ENCODE assay signal across 1 cellular context in genomic region chr2:222671259-222672067, GRCh38.
TF ChIP-seq lines count a peak whose summit lies in the region.

Gene MOGAT1, plus strand, starts transcription at chr2:222671658. Its CDS starts 128 bp downstream, at chr2:222671786.

TF ChIP-seq in HepG2, 621 proteins besides CTCF, POLR2A, EP300 and RAD21 (continued from another document and continues in another):
- TF ChIP-seq, protein P1, sequence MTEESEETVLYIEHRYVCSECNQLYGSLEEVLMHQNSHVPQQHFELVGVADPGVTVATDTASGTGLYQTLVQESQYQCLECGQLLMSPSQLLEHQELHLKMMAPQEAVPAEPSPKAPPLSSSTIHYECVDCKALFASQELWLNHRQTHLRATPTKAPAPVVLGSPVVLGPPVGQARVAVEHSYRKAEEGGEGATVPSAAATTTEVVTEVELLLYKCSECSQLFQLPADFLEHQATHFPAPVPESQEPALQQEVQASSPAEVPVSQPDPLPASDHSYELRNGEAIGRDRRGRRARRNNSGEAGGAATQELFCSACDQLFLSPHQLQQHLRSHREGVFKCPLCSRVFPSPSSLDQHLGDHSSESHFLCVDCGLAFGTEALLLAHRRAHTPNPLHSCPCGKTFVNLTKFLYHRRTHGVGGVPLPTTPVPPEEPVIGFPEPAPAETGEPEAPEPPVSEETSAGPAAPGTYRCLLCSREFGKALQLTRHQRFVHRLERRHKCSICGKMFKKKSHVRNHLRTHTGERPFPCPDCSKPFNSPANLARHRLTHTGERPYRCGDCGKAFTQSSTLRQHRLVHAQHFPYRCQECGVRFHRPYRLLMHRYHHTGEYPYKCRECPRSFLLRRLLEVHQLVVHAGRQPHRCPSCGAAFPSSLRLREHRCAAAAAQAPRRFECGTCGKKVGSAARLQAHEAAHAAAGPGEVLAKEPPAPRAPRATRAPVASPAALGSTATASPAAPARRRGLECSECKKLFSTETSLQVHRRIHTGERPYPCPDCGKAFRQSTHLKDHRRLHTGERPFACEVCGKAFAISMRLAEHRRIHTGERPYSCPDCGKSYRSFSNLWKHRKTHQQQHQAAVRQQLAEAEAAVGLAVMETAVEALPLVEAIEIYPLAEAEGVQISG (CRISPR knock-in tag; IDR thresholded peaks at IDR 0.05), result peak; percentile 80
- TF ChIP-seq SMC3 (IDR thresholded peaks at IDR 0.05; ENCODE audit: low read length), result no peak
- peak; percentile 77; the same call in 1 of the 2 replicates for TF ChIP-seq ZSCAN21 (CRISPR knock-in tag; IDR thresholded peaks at IDR 0.05; ENCODE audit: borderline replicate concordance)
- TF ChIP-seq, protein P2, sequence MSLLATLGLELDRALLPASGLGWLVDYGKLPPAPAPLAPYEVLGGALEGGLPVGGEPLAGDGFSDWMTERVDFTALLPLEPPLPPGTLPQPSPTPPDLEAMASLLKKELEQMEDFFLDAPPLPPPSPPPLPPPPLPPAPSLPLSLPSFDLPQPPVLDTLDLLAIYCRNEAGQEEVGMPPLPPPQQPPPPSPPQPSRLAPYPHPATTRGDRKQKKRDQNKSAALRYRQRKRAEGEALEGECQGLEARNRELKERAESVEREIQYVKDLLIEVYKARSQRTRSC (CRISPR knock-in tag; IDR thresholded peaks at IDR 0.05; ENCODE audit: low read depth), result no peak; the same call in 1 of the 2 replicates
- peak; percentile 95 for TF ChIP-seq KAT7 (CRISPR knock-in tag; IDR thresholded peaks at IDR 0.05; ENCODE audit: borderline replicate concordance)
- TF ChIP-seq ZC3H4 (CRISPR knock-in tag; IDR thresholded peaks at IDR 0.05; ENCODE audit: borderline replicate concordance), result 0 out of 2 replicates have a peak, but pooled peaks have one; percentile 13
- TF ChIP-seq RBM39 (IDR thresholded peaks at IDR 0.05; ENCODE audit: low read depth, low read length, poor library complexity, severe bottlenecking), result peak; percentile 90
- TF ChIP-seq NFIB (CRISPR knock-in tag; IDR thresholded peaks at IDR 0.05; ENCODE audit: borderline replicate concordance), result no peak
- peak; percentile 93; the same call in 1 of the 2 replicates for TF ChIP-seq ZBTB39 (CRISPR knock-in tag; IDR thresholded peaks at IDR 0.05)
- no peak for TF ChIP-seq HCFC1 (IDR thresholded peaks at IDR 0.05; ENCODE audit: low read depth, low read length)
- TF ChIP-seq ARID4A (CRISPR knock-in tag; IDR thresholded peaks at IDR 0.05; ENCODE audit: borderline replicate concordance), result peak; percentile 94
- peak; percentile 78 for TF ChIP-seq ZNF431 (CRISPR knock-in tag; IDR thresholded peaks at IDR 0.05; ENCODE audit: borderline replicate concordance, low read depth)
- TF ChIP-seq POLR2AphosphoS2 (IDR thresholded peaks at IDR 0.05; ENCODE audit: low read depth, low read length), result no peak
- TF ChIP-seq YEATS4 (CRISPR knock-in tag; IDR thresholded peaks at IDR 0.05; ENCODE audit: borderline replicate concordance), result peak; percentile 78
- TF ChIP-seq KAT2B (IDR thresholded peaks at IDR 0.05; ENCODE audit: borderline replicate concordance, low read depth, low read length), result no peak
- TF ChIP-seq NCOA2 (CRISPR knock-in tag; IDR thresholded peaks at IDR 0.05), result no peak
- peak; percentile 65; the same call in 1 of the 2 replicates for TF ChIP-seq SMYD3 (CRISPR knock-in tag; IDR thresholded peaks at IDR 0.05)
- TF ChIP-seq KMT2A (CRISPR knock-in tag; IDR thresholded peaks at IDR 0.05), result peak; percentile 95
- TF ChIP-seq, protein P3, sequence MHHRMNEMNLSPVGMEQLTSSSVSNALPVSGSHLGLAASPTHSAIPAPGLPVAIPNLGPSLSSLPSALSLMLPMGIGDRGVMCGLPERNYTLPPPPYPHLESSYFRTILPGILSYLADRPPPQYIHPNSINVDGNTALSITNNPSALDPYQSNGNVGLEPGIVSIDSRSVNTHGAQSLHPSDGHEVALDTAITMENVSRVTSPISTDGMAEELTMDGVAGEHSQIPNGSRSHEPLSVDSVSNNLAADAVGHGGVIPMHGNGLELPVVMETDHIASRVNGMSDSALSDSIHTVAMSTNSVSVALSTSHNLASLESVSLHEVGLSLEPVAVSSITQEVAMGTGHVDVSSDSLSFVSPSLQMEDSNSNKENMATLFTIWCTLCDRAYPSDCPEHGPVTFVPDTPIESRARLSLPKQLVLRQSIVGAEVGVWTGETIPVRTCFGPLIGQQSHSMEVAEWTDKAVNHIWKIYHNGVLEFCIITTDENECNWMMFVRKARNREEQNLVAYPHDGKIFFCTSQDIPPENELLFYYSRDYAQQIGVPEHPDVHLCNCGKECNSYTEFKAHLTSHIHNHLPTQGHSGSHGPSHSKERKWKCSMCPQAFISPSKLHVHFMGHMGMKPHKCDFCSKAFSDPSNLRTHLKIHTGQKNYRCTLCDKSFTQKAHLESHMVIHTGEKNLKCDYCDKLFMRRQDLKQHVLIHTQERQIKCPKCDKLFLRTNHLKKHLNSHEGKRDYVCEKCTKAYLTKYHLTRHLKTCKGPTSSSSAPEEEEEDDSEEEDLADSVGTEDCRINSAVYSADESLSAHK (CRISPR knock-in tag; IDR thresholded peaks at IDR 0.05; ENCODE audit: borderline replicate concordance), result no peak
- no peak for TF ChIP-seq BRCA1 (CRISPR knock-in tag; IDR thresholded peaks at IDR 0.05)
- 0 out of 2 replicates have a peak, but pooled peaks have one; percentile 12 for TF ChIP-seq CHD4 (IDR thresholded peaks at IDR 0.05; ENCODE audit: borderline replicate concordance, low read length)
- peak; percentile 65 for TF ChIP-seq TFE3 (CRISPR knock-in tag; IDR thresholded peaks at IDR 0.05)
- TF ChIP-seq ZNF3 (CRISPR knock-in tag; IDR thresholded peaks at IDR 0.05), result no peak
- TF ChIP-seq RNF2 (conservative IDR thresholded peaks at IDR 0.05; ENCODE audit: low read depth), result peak; percentile 92; the same call in 1 of the 2 replicates
- peak; percentile 84; the same call in 1 of the 2 replicates for TF ChIP-seq AHR (CRISPR knock-in tag; IDR thresholded peaks at IDR 0.05)
- TF ChIP-seq XBP1 (CRISPR knock-in tag; IDR thresholded peaks at IDR 0.05), result no peak; the same call in 1 of the 2 replicates
- TF ChIP-seq, protein P4, sequence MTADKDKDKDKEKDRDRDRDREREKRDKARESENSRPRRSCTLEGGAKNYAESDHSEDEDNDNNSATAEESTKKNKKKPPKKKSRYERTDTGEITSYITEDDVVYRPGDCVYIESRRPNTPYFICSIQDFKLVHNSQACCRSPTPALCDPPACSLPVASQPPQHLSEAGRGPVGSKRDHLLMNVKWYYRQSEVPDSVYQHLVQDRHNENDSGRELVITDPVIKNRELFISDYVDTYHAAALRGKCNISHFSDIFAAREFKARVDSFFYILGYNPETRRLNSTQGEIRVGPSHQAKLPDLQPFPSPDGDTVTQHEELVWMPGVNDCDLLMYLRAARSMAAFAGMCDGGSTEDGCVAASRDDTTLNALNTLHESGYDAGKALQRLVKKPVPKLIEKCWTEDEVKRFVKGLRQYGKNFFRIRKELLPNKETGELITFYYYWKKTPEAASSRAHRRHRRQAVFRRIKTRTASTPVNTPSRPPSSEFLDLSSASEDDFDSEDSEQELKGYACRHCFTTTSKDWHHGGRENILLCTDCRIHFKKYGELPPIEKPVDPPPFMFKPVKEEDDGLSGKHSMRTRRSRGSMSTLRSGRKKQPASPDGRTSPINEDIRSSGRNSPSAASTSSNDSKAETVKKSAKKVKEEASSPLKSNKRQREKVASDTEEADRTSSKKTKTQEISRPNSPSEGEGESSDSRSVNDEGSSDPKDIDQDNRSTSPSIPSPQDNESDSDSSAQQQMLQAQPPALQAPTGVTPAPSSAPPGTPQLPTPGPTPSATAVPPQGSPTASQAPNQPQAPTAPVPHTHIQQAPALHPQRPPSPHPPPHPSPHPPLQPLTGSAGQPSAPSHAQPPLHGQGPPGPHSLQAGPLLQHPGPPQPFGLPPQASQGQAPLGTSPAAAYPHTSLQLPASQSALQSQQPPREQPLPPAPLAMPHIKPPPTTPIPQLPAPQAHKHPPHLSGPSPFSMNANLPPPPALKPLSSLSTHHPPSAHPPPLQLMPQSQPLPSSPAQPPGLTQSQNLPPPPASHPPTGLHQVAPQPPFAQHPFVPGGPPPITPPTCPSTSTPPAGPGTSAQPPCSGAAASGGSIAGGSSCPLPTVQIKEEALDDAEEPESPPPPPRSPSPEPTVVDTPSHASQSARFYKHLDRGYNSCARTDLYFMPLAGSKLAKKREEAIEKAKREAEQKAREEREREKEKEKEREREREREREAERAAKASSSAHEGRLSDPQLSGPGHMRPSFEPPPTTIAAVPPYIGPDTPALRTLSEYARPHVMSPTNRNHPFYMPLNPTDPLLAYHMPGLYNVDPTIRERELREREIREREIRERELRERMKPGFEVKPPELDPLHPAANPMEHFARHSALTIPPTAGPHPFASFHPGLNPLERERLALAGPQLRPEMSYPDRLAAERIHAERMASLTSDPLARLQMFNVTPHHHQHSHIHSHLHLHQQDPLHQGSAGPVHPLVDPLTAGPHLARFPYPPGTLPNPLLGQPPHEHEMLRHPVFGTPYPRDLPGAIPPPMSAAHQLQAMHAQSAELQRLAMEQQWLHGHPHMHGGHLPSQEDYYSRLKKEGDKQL (CRISPR knock-in tag; IDR thresholded peaks at IDR 0.05; ENCODE audit: low read depth), result peak; percentile 47
- TF ChIP-seq ZBTB3 (CRISPR knock-in tag; IDR thresholded peaks at IDR 0.05; ENCODE audit: borderline replicate concordance, low read depth), result peak; percentile 94
- TF ChIP-seq FLYWCH1 (CRISPR knock-in tag; IDR thresholded peaks at IDR 0.05), result no peak; the same call in 1 of the 2 replicates
- peak; percentile 84 for TF ChIP-seq MED13 (CRISPR knock-in tag; IDR thresholded peaks at IDR 0.05)
- TF ChIP-seq PITX1 (CRISPR knock-in tag; IDR thresholded peaks at IDR 0.05), result peak; percentile 67; the same call in 1 of the 2 replicates
- TF ChIP-seq ZNF501 (CRISPR knock-in tag; IDR thresholded peaks at IDR 0.05), result peak; percentile 76; the same call in 1 of the 2 replicates
- TF ChIP-seq, protein P5, sequence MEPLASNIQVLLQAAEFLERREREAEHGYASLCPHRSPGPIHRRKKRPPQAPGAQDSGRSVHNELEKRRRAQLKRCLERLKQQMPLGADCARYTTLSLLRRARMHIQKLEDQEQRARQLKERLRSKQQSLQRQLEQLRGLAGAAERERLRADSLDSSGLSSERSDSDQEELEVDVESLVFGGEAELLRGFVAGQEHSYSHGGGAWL (CRISPR knock-in tag; IDR thresholded peaks at IDR 0.05), result peak; percentile 96; the same call in 1 of the 2 replicates
- peak; percentile 94 for TF ChIP-seq AGO2 (optimal IDR thresholded peaks at IDR 0.05; ENCODE audit: low read depth, low read length)
- TF ChIP-seq FOXM1 (CRISPR knock-in tag; IDR thresholded peaks at IDR 0.05), result no peak
- TF ChIP-seq XRCC5 (optimal IDR thresholded peaks at IDR 0.05; ENCODE audit: low read length), result peak; percentile 78
- TF ChIP-seq RFX5 (IDR thresholded peaks at IDR 0.05; ENCODE audit: low read depth, low read length), result no peak
- TF ChIP-seq ZFX (CRISPR knock-in tag; IDR thresholded peaks at IDR 0.05; ENCODE audit: low read depth), result peak; percentile 88
- no peak for TF ChIP-seq NFIC (IDR thresholded peaks at IDR 0.05; ENCODE audit: low read length)
- TF ChIP-seq KLF12 (CRISPR knock-in tag; IDR thresholded peaks at IDR 0.05; ENCODE audit: borderline replicate concordance), result peak; percentile 38; the same call in 1 of the 2 replicates
- no peak for TF ChIP-seq ZKSCAN5 (CRISPR knock-in tag; IDR thresholded peaks at IDR 0.05)
- TF ChIP-seq NBN (conservative IDR thresholded peaks at IDR 0.05), result no peak
- TF ChIP-seq NCOA5 (CRISPR knock-in tag; IDR thresholded peaks at IDR 0.05), result no peak
- TF ChIP-seq U2AF1 (optimal IDR thresholded peaks at IDR 0.05; ENCODE audit: low read depth, low read length), result no peak
